ENCODE assay signal across 17 cellular contexts in the genomic region with DNA sequence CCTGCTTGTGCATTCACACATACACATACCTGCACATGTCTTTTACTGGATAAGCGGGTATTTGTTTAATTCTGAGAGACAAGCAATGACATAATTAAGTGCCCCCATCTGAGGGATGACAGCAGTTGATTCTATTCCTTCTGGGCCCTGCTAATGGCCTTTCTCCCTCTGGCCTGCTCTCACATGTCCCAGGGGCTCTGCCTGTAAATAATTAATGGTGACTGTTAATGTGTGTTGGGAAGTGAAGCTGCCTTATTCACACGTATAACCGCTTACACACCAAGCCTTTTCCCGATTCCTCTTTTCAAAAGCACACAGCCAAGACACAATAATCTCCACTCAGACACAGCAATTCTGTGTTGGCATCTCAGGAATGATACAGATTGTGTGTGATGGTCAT.
DNase-seq lines count a peak whose midpoint lies in the region; ATAC-seq, FAIRE-seq and TF ChIP-seq lines count a peak whose summit lies in the region.
"Had no signal": no experiment of that assay in that cellular context is flagged by ENCODE, and none has a peak within 500 bp of the region (broad histone marks: within the 10 kb centered on the region; RNA-seq: fewer than 3 reads in every experiment).

No MANE protein-coding gene starts in this region.

- H3K27me3 ChIP-seq in OCI-LY3 (ENCODE audit: low read depth, low read length) = no peaks in the 10 kb centered on the region

- peak overlapping the region; percentile 39 for H3K4me3 ChIP-seq in OCI-LY3 (ENCODE audit: low read length)
- H3K4me3 ChIP-seq: K562 had no signal

- H3K79me2 ChIP-seq in OCI-LY3 (ENCODE audit: low read length) = 0 out of 2 replicates have a peak, but pooled peaks cover 7% of the 10 kb centered on the region

- DNase-seq in GM18507 (ENCODE audit: extremely low spot score, insufficient read length, low read depth) = peak; percentile 45
- DNase-seq in stimulated activated CD4-positive, alpha-beta T cell treated with anti-CD3 and anti-CD28 coated beads, Interleukin-4, amount 100 ng/mL, for 24 hours = no peak
- no peak for DNase-seq in activated CD8-positive, alpha-beta memory T cell treated with anti-CD3 and anti-CD28 coated beads, Interleukin-2, amount 50 U/mL, for 48 hours
- DNase-seq in amniotic stem cell (lab: John Stamatoyannopoulos, UW) = no peak
- no peak for DNase-seq in cortex of kidney (lab: John Stamatoyannopoulos, UW)
- DNase-seq: kidney; NCI-H146; NCI-H526; right cardiac atrium; Right ventricle myocardium superior; stimulated activated CD4-positive, alpha-beta T cell treated with anti-CD3 and anti-CD28 coated beads, Interleukin-2, amount 100 ng/mL, for 48 hours; stimulated activated naive CD8-positive, alpha-beta T cell treated with anti-CD3 and anti-CD28 coated beads, Interleukin-15, Interleukin-2, amounts not matched to agents 100 U/mL and 50 U/mL, for 24 hours had no signal

- ATAC-seq in GM19463 (IDR thresholded peaks at IDR 0.05; ENCODE audit: unreplicated experiment) (peak; percentile 90), HG02973 (IDR thresholded peaks at IDR 0.05; ENCODE audit: unreplicated experiment) (peak; percentile 71)
- ATAC-seq: activated naive CD4-positive, alpha-beta T cell treated with anti-CD3 and anti-CD28 coated beads, Interleukin-2, amount 50 U/mL, for 72 hours; K562; right cardiac atrium; stimulated activated naive CD8-positive, alpha-beta T cell treated with anti-CD3 and anti-CD28 coated beads, Interleukin-15, Interleukin-2, amounts not matched to agents 100 U/mL and 50 U/mL, for 24 hours had no signal

- peaks cover 27% of the 10 kb centered on the region for H3K4me1 ChIP-seq in OCI-LY3 (ENCODE audit: low read length)

- H3K27ac ChIP-seq in OCI-LY3 (ENCODE audit: low read length) = 0 out of 2 replicates have a peak overlapping the region, but pooled peaks have one; percentile 9

- peaks cover 24% of the 10 kb centered on the region for H3K36me3 ChIP-seq in OCI-LY3 (replicated peaks; ENCODE audit: low read depth, low read length)

- peak; percentile 96 for FAIRE-seq in GM18507 (lab: Jason Lieb, UNC)
- FAIRE-seq: K562, kidney had no signal

- peak overlapping the region; percentile 78 for H3K4me2 ChIP-seq in OCI-LY3 (ENCODE audit: low read length)

- H3K9me3 ChIP-seq in OCI-LY3 (ENCODE audit: insufficient read depth, low read length) = no peaks in the 10 kb centered on the region

- H3K9ac ChIP-seq in OCI-LY3 (ENCODE audit: low read length) = 0 out of 2 replicates have a peak overlapping the region, but pooled peaks have one; percentile 9

- no peak for TF ChIP-seq CTCF in OCI-LY3 (IDR thresholded peaks at IDR 0.05; ENCODE audit: low read depth, low read length)

- H2AFZ ChIP-seq in OCI-LY3 (ENCODE audit: low read depth, low read length) = no peak overlapping the region

- peaks cover 31% of the 10 kb centered on the region for H4K20me1 ChIP-seq in OCI-LY3 (ENCODE audit: insufficient read depth, low read length)
